Comparison of ENCODE assay signal across 37 cellular contexts in the genomic region with DNA sequence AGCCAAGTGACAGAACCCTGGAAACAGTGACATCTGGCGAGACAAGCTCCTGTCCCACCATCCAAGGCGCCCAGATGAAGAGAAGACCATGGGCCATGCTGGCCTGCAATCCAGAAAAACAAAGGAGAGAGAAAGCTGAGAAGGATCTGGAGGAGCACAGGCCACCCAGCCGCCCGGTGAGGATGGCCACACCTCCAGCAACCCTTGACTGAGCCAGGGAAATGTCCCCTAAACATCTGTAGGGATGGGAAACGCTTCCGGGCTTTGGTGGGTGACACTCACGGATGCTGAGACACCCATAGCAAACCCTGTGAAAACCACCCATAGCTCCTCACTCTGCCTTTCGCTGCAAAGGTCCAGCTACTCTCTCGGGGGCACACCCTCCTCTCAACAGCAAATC. TPM values are rescaled to one million over a fixed set of nuclear protein-coding genes. Genes with fewer than 3 reads are reported as not detected.
"Had no signal": no experiment of that assay in that cellular context is flagged by ENCODE, and none has a peak within 500 bp of the region (broad histone marks: within the 10 kb centered on the region; RNA-seq: fewer than 3 reads in every experiment).

No MANE protein-coding gene starts in this region.

- H3K4me3 Mint-ChIP-seq: activated CD4-positive, alpha-beta memory T cell treated with anti-CD3 and anti-CD28 coated beads for 36 hours; activated CD4-positive, alpha-beta T cell treated with anti-CD3 and anti-CD28 coated beads for 36 hours; activated CD4-positive, alpha-beta T cell treated with anti-CD3 and anti-CD28 coated beads, Interleukin-2, amount 10 ng/mL, durations not matched to agents 24 days and 14 days; activated CD8-positive, alpha-beta memory T cell treated with anti-CD3 and anti-CD28 coated beads, Interleukin-2, amount 10 ng/mL, durations not matched to agents 7 days and 5 days; activated CD8-positive, alpha-beta T cell treated with anti-CD3 and anti-CD28 coated beads, Interleukin-2, amount 10 ng/mL, durations not matched to agents 7 days and 5 days; activated naive CD4-positive, alpha-beta T cell treated with anti-CD3 and anti-CD28 coated beads for 36 hours; activated naive CD4-positive, alpha-beta T cell treated with anti-CD3 and anti-CD28 coated beads, Interleukin-2, amount 50 U/mL, for 24 hours; activated naive CD8-positive, alpha-beta T cell treated with anti-CD3 and anti-CD28 coated beads for 36 hours; activated naive CD8-positive, alpha-beta T cell treated with anti-CD3 and anti-CD28 coated beads, Interleukin-2, amount 50 U/mL, for 24 hours; activated T-helper 1 cell treated with anti-CD3 and anti-CD28 coated beads, Interleukin-12 subunit alpha, Interleukin-12 subunit beta, Interleukin-2, Interleukin-4 antibody, amounts not matched to agents 30 ng/mL and 10 ng/mL and 1 ng/mL, durations not matched to agents 14 hours and 24 hours and 36 hours; effector memory CD8-positive, alpha-beta T cell had no signal

- DNase-seq: activated CD4-positive, alpha-beta memory T cell treated with anti-CD3 and anti-CD28 coated beads for 36 hours; activated CD4-positive, alpha-beta T cell treated with anti-CD3 and anti-CD28 coated beads for 36 hours; activated CD4-positive, CD25-positive, alpha-beta regulatory T cell; activated CD4-positive, CD25-positive, alpha-beta regulatory T cell treated with anti-CD3 and anti-CD28 coated beads, Interleukin-2, amount 50 U/mL, for 72 hours; activated CD8-positive, alpha-beta memory T cell treated with anti-CD3 and anti-CD28 coated beads, Interleukin-2, amount 10 ng/mL, durations not matched to agents 7 days and 5 days; activated CD8-positive, alpha-beta memory T cell treated with anti-CD3 and anti-CD28 coated beads, Interleukin-2, amount 50 U/mL, for 4 hours; activated CD8-positive, alpha-beta T cell treated with anti-CD3 and anti-CD28 coated beads, Interleukin-2, amount 10 ng/mL, durations not matched to agents 7 days and 5 days; activated effector memory CD4-positive, alpha-beta T cell treated with anti-CD3 and anti-CD28 coated beads, Interleukin-2, amount 50 U/mL, for 16 hours; activated naive CD4-positive, alpha-beta T cell treated with anti-CD3 and anti-CD28 coated beads for 36 hours; activated naive CD8-positive, alpha-beta T cell treated with anti-CD3 and anti-CD28 coated beads for 36 hours; activated naive CD8-positive, alpha-beta T cell treated with anti-CD3 and anti-CD28 coated beads, Interleukin-2, amount 50 U/mL, for 24 hours; activated T-cell treated with anti-CD3 and anti-CD28 coated beads, Interleukin-2, amount 50 U/mL, for 1 hour; activated T-cell treated with anti-CD3 and anti-CD28 coated beads, Interleukin-2, amount 50 U/mL, for 48 hours; adrenal gland; amygdala; aorta; body of pancreas; caudate nucleus; cortex of kidney; dermis blood vessel endothelial cell; effector CD4-positive, alpha-beta T cell; effector memory CD8-positive, alpha-beta T cell; esophagus squamous epithelium; foreskin melanocyte; T-helper 2 cell had no signal

- H3K36me3 ChIP-seq: adrenal gland, esophagus squamous epithelium, gastroesophageal sphincter had no signal

- H3K4me1 ChIP-seq: adrenal gland, body of pancreas, esophagus squamous epithelium, gastroesophageal sphincter had no signal

- H3K27ac Mint-ChIP-seq: activated CD4-positive, alpha-beta memory T cell treated with anti-CD3 and anti-CD28 coated beads for 36 hours; activated CD4-positive, alpha-beta T cell treated with anti-CD3 and anti-CD28 coated beads for 36 hours; activated CD4-positive, alpha-beta T cell treated with anti-CD3 and anti-CD28 coated beads, Interleukin-2, amount 10 ng/mL, durations not matched to agents 24 days and 14 days; activated CD8-positive, alpha-beta memory T cell treated with anti-CD3 and anti-CD28 coated beads, Interleukin-2, amount 10 ng/mL, durations not matched to agents 7 days and 5 days; activated CD8-positive, alpha-beta T cell treated with anti-CD3 and anti-CD28 coated beads, Interleukin-2, amount 10 ng/mL, durations not matched to agents 7 days and 5 days; activated naive CD4-positive, alpha-beta T cell treated with anti-CD3 and anti-CD28 coated beads for 36 hours; activated naive CD4-positive, alpha-beta T cell treated with anti-CD3 and anti-CD28 coated beads, Interleukin-2, amount 50 U/mL, for 24 hours; activated naive CD8-positive, alpha-beta T cell treated with anti-CD3 and anti-CD28 coated beads for 36 hours; activated naive CD8-positive, alpha-beta T cell treated with anti-CD3 and anti-CD28 coated beads, Interleukin-2, amount 50 U/mL, for 24 hours; activated T-helper 1 cell treated with anti-CD3 and anti-CD28 coated beads, Interleukin-12 subunit alpha, Interleukin-12 subunit beta, Interleukin-2, Interleukin-4 antibody, amounts not matched to agents 30 ng/mL and 10 ng/mL and 1 ng/mL, durations not matched to agents 14 hours and 24 hours and 36 hours; activated T-helper 2 cell treated with anti-CD3 and anti-CD28 coated beads, Interferon-gamma antibody, Interleukin-2, Interleukin-4, amounts not matched to agents 10 μg/mL and 5 μg/mL and 100 μg/mL, durations not matched to agents 14 hours and 24 hours and 36 hours; effector memory CD8-positive, alpha-beta T cell had no signal

- H3K27ac ChIP-seq: adrenal gland, body of pancreas, epithelial cell of prostate, esophagus squamous epithelium, gastroesophageal sphincter had no signal

- H3K36me3 Mint-ChIP-seq: activated CD4-positive, alpha-beta memory T cell treated with anti-CD3 and anti-CD28 coated beads for 36 hours; activated CD8-positive, alpha-beta memory T cell treated with anti-CD3 and anti-CD28 coated beads, Interleukin-2, amount 10 ng/mL, durations not matched to agents 7 days and 5 days; activated naive CD4-positive, alpha-beta T cell treated with anti-CD3 and anti-CD28 coated beads, Interleukin-2, amount 50 U/mL, for 24 hours; activated naive CD8-positive, alpha-beta T cell treated with anti-CD3 and anti-CD28 coated beads for 36 hours had no signal

- ATAC-seq: activated CD4-positive, alpha-beta T cell treated with anti-CD3 and anti-CD28 coated beads for 36 hours; activated CD8-positive, alpha-beta memory T cell treated with anti-CD3 and anti-CD28 coated beads, Interleukin-2, amount 10 ng/mL, durations not matched to agents 7 days and 5 days; activated CD8-positive, alpha-beta T cell treated with anti-CD3 and anti-CD28 coated beads, Interleukin-2, amount 10 ng/mL, durations not matched to agents 7 days and 5 days; activated naive CD8-positive, alpha-beta T cell treated with anti-CD3 and anti-CD28 coated beads, Interleukin-2, amount 50 U/mL, for 24 hours; body of pancreas; effector memory CD8-positive, alpha-beta T cell; gastroesophageal sphincter had no signal

- H3K9me3 ChIP-seq: adrenal gland, body of pancreas, esophagus squamous epithelium, gastroesophageal sphincter had no signal

- H3K27me3 ChIP-seq: adrenal gland, body of pancreas had no signal

- H3K4me3 ChIP-seq: adrenal gland, body of pancreas, esophagus squamous epithelium, gastroesophageal sphincter had no signal

- H3K4me1 Mint-ChIP-seq: activated CD4-positive, alpha-beta T cell treated with anti-CD3 and anti-CD28 coated beads for 36 hours; activated CD4-positive, alpha-beta T cell treated with anti-CD3 and anti-CD28 coated beads, Interleukin-2, amount 10 ng/mL, durations not matched to agents 24 days and 14 days; activated CD8-positive, alpha-beta memory T cell treated with anti-CD3 and anti-CD28 coated beads, Interleukin-2, amount 10 ng/mL, durations not matched to agents 7 days and 5 days; activated naive CD4-positive, alpha-beta T cell treated with anti-CD3 and anti-CD28 coated beads, Interleukin-2, amount 50 U/mL, for 24 hours; activated naive CD8-positive, alpha-beta T cell treated with anti-CD3 and anti-CD28 coated beads for 36 hours; activated naive CD8-positive, alpha-beta T cell treated with anti-CD3 and anti-CD28 coated beads, Interleukin-2, amount 50 U/mL, for 24 hours had no signal

- H3K27me3 Mint-ChIP-seq: activated CD4-positive, alpha-beta memory T cell treated with anti-CD3 and anti-CD28 coated beads for 36 hours; activated CD4-positive, alpha-beta T cell treated with anti-CD3 and anti-CD28 coated beads for 36 hours; activated CD4-positive, alpha-beta T cell treated with anti-CD3 and anti-CD28 coated beads, Interleukin-2, amount 10 ng/mL, durations not matched to agents 24 days and 14 days; activated CD8-positive, alpha-beta memory T cell treated with anti-CD3 and anti-CD28 coated beads, Interleukin-2, amount 10 ng/mL, durations not matched to agents 7 days and 5 days; activated naive CD4-positive, alpha-beta T cell treated with anti-CD3 and anti-CD28 coated beads, Interleukin-2, amount 50 U/mL, for 24 hours; effector memory CD8-positive, alpha-beta T cell had no signal

- H3K9me3 Mint-ChIP-seq: activated CD4-positive, alpha-beta memory T cell treated with anti-CD3 and anti-CD28 coated beads for 36 hours; activated CD4-positive, alpha-beta T cell treated with anti-CD3 and anti-CD28 coated beads, Interleukin-2, amount 10 ng/mL, durations not matched to agents 24 days and 14 days; activated naive CD4-positive, alpha-beta T cell treated with anti-CD3 and anti-CD28 coated beads for 36 hours; activated naive CD4-positive, alpha-beta T cell treated with anti-CD3 and anti-CD28 coated beads, Interleukin-2, amount 50 U/mL, for 24 hours; activated naive CD8-positive, alpha-beta T cell treated with anti-CD3 and anti-CD28 coated beads for 36 hours; activated naive CD8-positive, alpha-beta T cell treated with anti-CD3 and anti-CD28 coated beads, Interleukin-2, amount 50 U/mL, for 24 hours; activated T-helper 1 cell treated with anti-CD3 and anti-CD28 coated beads, Interleukin-12 subunit alpha, Interleukin-12 subunit beta, Interleukin-2, Interleukin-4 antibody, amounts not matched to agents 30 ng/mL and 10 ng/mL and 1 ng/mL, durations not matched to agents 14 hours and 24 hours and 36 hours; activated T-helper 2 cell treated with anti-CD3 and anti-CD28 coated beads, Interferon-gamma antibody, Interleukin-2, Interleukin-4, amounts not matched to agents 10 μg/mL and 5 μg/mL and 100 μg/mL, durations not matched to agents 14 hours and 24 hours and 36 hours; effector memory CD8-positive, alpha-beta T cell had no signal

RNA-seq across cellular contexts. Expression of gene TCERG1L, which starts 32.0 kb away (rescaled TPM):
- total RNA-seq: activated CD4-positive, alpha-beta memory T cell treated with anti-CD3 and anti-CD28 coated beads for 36 hours; activated CD4-positive, alpha-beta T cell treated with anti-CD3 and anti-CD28 coated beads, Interleukin-2, amount 10 ng/mL, durations not matched to agents 24 days and 14 days; aorta; chondrocyte; dermis blood vessel endothelial cell; endothelial cell of umbilical vein; fibroblast of lung; fibroblast of villous mesenchyme; glomerular endothelial cell; T-helper 1 cell treated with Interleukin-12 subunit alpha and Interleukin-12 subunit beta and Interleukin-4 antibody, amounts not matched to agents 30 ng/mL and 1 ng/mL, for 36 hours had no signal
- polyA plus RNA-seq: aorta, endothelial cell of umbilical vein had no signal
